19 cellular contexts compared by ENCODE assay signal in the genomic region with DNA sequence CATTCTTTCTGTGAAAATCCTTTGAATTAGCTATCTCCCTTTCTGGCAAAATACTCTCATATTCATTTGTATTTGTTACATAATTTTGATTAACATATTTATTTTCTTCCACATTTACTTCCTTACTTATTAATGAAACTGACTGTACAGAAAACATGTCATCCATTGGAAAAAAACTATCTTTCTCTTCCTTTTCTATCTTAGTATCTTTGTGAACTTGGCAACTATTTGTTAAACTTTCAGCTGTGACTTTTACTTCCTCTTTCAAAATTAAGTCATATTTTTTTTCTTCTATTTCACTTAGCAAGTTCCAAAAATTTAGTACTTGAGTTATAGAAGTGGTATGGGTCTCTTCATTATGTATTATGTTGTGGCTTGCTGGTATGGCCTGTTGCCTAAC. TPM values are rescaled to one million over a fixed set of nuclear protein-coding genes. Genes with fewer than 3 reads are reported as not detected.
DNase-seq lines count a peak whose midpoint lies in the region; ATAC-seq, FAIRE-seq and TF ChIP-seq lines count a peak whose summit lies in the region.
"Had no signal": no experiment of that assay in that cellular context is flagged by ENCODE, and none has a peak within 500 bp of the region (broad histone marks: within the 10 kb centered on the region; RNA-seq: fewer than 3 reads in every experiment).

No MANE protein-coding gene starts in this region.

- no peak for DNase-seq in PC-9
- DNase-seq in HTR-8/SVneo (ENCODE audit: insufficient read length, low spot score): no peak
- DNase-seq in left cardiac atrium: no peak
- no peak for DNase-seq in dermis blood vessel endothelial cell
- DNase-seq in activated naive CD4-positive, alpha-beta T cell treated with anti-CD3 and anti-CD28 coated beads, Interleukin-2, amount 50 U/mL, for 72 hours (ENCODE audit: low spot score in 2 of 2): no peak
- DNase-seq: activated CD4-positive, CD25-positive, alpha-beta regulatory T cell; activated T-cell treated with anti-CD3 and anti-CD28 coated beads, Interleukin-2, amount 50 U/mL, for 48 hours; BE2C; endodermal cell; head of caudate nucleus; left ventricle myocardium superior; NCI-H1092; NCI-H345; SHP77; spleen had no signal

- no peaks in the 10 kb centered on the region for H3F3A ChIP-seq in PC-9 (ENCODE audit: insufficient read depth, low read depth)

- no peak overlapping the region for H3K4me2 ChIP-seq in PC-9

- H3K4me1 ChIP-seq in PC-9 (replicated peaks; ENCODE audit: insufficient read depth): no peaks in the 10 kb centered on the region; the same call in 1 of the 2 replicates
- H3K4me1 ChIP-seq: BE2C had no signal

- H3K9me3 ChIP-seq in PC-9 (ENCODE audit: insufficient read depth, low read depth): 0 out of 2 replicates have a peak, but pooled peaks cover 3% of the 10 kb centered on the region
- H3K9me3 ChIP-seq: BE2C, spleen had no signal

- H2AFZ ChIP-seq in PC-9: peak overlapping the region; percentile 52

- H3K36me3 Mint-ChIP-seq in activated naive CD4-positive, alpha-beta T cell treated with anti-CD3 and anti-CD28 coated beads, Interleukin-2, amount 50 U/mL, for 72 hours: no peaks in the 10 kb centered on the region

- intact Hi-C loops in PC-9 (cut with micrococcal nuclease; ENCODE audit: unreplicated experiment): no loop called here
- intact Hi-C loops in left cardiac atrium (cut with DNase I): no loop called here

- no peaks in the 10 kb centered on the region for H3K27me3 ChIP-seq in PC-9 (ENCODE audit: insufficient read depth, low read depth)

- TF ChIP-seq CTCF in PC-9 (conservative IDR thresholded peaks at IDR 0.05): no peak

- no peak overlapping the region for H3K27ac ChIP-seq in PC-9
- H3K27ac ChIP-seq: spleen had no signal

- no peaks in the 10 kb centered on the region for H3K79me2 ChIP-seq in PC-9 (ENCODE audit: low read depth)

- ATAC-seq in GM18508 (IDR thresholded peaks at IDR 0.05; ENCODE audit: insufficient read depth, unreplicated experiment) (peak; percentile 36), GM21526 (IDR thresholded peaks at IDR 0.05; ENCODE audit: low FRiP score, unreplicated experiment) (peak; percentile 42), HG03108 (IDR thresholded peaks at IDR 0.05; ENCODE audit: unreplicated experiment) (peak; percentile 44), left cardiac atrium (no peak)
- no peak for ATAC-seq in activated naive CD4-positive, alpha-beta T cell treated with anti-CD3 and anti-CD28 coated beads, Interleukin-2, amount 50 U/mL, for 72 hours
- ATAC-seq: left ventricle myocardium superior had no signal

- H3K9me2 ChIP-seq in PC-9 (ENCODE audit: insufficient read depth): peaks cover 8% of the 10 kb centered on the region; the same call in 1 of the 2 replicates

- H3K27ac Mint-ChIP-seq in activated naive CD4-positive, alpha-beta T cell treated with anti-CD3 and anti-CD28 coated beads, Interleukin-2, amount 50 U/mL, for 72 hours: no peak overlapping the region
- H3K27ac Mint-ChIP-seq: endodermal cell had no signal

- no peak overlapping the region for H3K4me3 ChIP-seq in PC-9
- H3K4me3 ChIP-seq: spleen had no signal

- H3K36me3 ChIP-seq in PC-9 (ENCODE audit: low read depth): no peaks in the 10 kb centered on the region
- H3K36me3 ChIP-seq: BE2C, spleen had no signal

- POLR2A ChIA-PET in PC-9 (lab: Charles Lee; ENCODE audit: unreplicated experiment): no interaction called here

- FAIRE-seq in HTR-8/SVneo (lab: Jason Lieb, UNC): no peak

- H4K20me1 ChIP-seq in PC-9 (ENCODE audit: insufficient read depth): no peaks in the 10 kb centered on the region

- H3K9me3 Mint-ChIP-seq in activated naive CD4-positive, alpha-beta T cell treated with anti-CD3 and anti-CD28 coated beads, Interleukin-2, amount 50 U/mL, for 72 hours: peaks cover 0 to 5% of the 10 kb centered on the region in 2 donors
- H3K9me3 Mint-ChIP-seq: endodermal cell, neural crest cell had no signal

- BruUV-seq in PC-9 (replicated peaks; lab: Mats Ljungman, UMichigan): no TSS peak

- CTCF ChIA-PET in PC-9 (lab: Charles Lee): no interaction called here

RNA-seq across cellular contexts. Expression of gene RAD51AP2, which starts 2.6 kb away (rescaled TPM):
- total RNA-seq in PC-9 (2021) (not detected in 2 replicates), left cardiac atrium (under 1 TPM; 0.16 to 0.18 TPM), dermis blood vessel endothelial cell (not detected in 2 replicates)
- total RNA-seq in activated naive CD4-positive, alpha-beta T cell treated with anti-CD3 and anti-CD28 coated beads, Interleukin-2, amount 50 U/mL, for 72 hours: not detected
- total RNA-seq: spleen had no signal

RNA-seq across cellular contexts. Expression of gene VSNL1, which starts 24.8 kb away (rescaled TPM):
- total RNA-seq in PC-9 (2021) (not detected in 2 replicates), left cardiac atrium (10 to 100 TPM; 25.2 to 26.6 TPM), dermis blood vessel endothelial cell (0.14 TPM in 1 of 2 replicates, not detected in the other)
- not detected for total RNA-seq in activated naive CD4-positive, alpha-beta T cell treated with anti-CD3 and anti-CD28 coated beads, Interleukin-2, amount 50 U/mL, for 72 hours
- total RNA-seq: spleen had no signal

Comparison
In these comparisons a context has a peak if more than half of its experiments do, and no peak if none do; other contexts are left out.
1. ATAC-seq: peak in GM18508 (single experiment), GM21526 (single experiment) and HG03108 (single experiment); none in left cardiac atrium (0 of 2) and activated naive CD4-positive, alpha-beta T cell treated with anti-CD3 and anti-CD28 coated beads, Interleukin-2, amount 50 U/mL, for 72 hours (0 of 2).
2. RNA of gene VSNL1, which starts 24.8 kb away (total RNA-seq): 25.2 to 26.6 TPM in left cardiac atrium; not detected in PC-9, 0.14 TPM in dermis blood vessel endothelial cell and not detected in activated naive CD4-positive, alpha-beta T cell treated with anti-CD3 and anti-CD28 coated beads, Interleukin-2, amount 50 U/mL, for 72 hours; every median in the first group is over 10 times any median in the second.